In the genomic region with DNA sequence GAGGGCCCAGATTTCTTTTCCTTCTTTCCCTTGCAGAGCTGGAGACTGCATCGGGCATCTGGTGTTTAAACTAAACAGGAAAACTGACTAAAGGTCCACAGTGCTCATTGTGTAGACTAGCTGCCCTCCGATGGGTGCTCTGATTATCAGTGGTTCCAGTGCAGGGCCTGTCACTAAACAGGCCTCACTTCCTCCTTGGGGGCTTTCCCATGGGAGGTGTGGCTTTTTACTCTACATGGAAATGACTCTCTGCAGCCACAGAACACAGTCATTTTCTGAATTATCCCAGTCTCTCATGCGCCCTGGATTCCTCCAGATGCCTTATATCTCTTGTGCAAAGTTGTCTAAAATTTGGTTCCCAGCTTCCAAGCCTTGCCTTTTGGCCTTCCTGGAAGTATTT, we compare ENCODE assay signal across 10 cellular contexts.
A peak's percentile ranks its signal among the peaks of the same experiment; 100 is the strongest.
DNase-seq lines count a peak whose midpoint lies in the region; ATAC-seq lines count a peak whose summit lies in the region.
"Had no signal": no experiment of that assay in that cellular context is flagged by ENCODE, and none has a peak within 500 bp of the region (broad histone marks: within the 10 kb centered on the region; RNA-seq: fewer than 3 reads in every experiment).

No MANE protein-coding gene starts in this region.

- no peak overlapping the region for H2BK120ac ChIP-seq in neuronal stem cell (ENCODE audit: low read depth, low read length)

- no peak overlapping the region for H3K18ac ChIP-seq in neuronal stem cell (ENCODE audit: low read length)

- H3K9me3 Mint-ChIP-seq in activated T-cell treated with anti-CD3 and anti-CD28 coated beads, Interleukin-2, amount 50 U/mL, for 24 hours: no peaks in the 10 kb centered on the region
- H3K9me3 Mint-ChIP-seq: activated naive CD4-positive, alpha-beta T cell treated with anti-CD3 and anti-CD28 coated beads, Interleukin-2, amount 50 U/mL, for 24 hours had no signal

- H3K4me3 ChIP-seq in neuronal stem cell (ENCODE audit: low read length in 2 of 2): no peak overlapping the region
- H3K4me3 ChIP-seq: uterus had no signal

- H2BK15ac ChIP-seq in neuronal stem cell (ENCODE audit: low read length): no peak overlapping the region

- no peak overlapping the region for H3K14ac ChIP-seq in neuronal stem cell (ENCODE audit: low read length)

- no peak overlapping the region for H2AK5ac ChIP-seq in neuronal stem cell (ENCODE audit: low read depth, low read length)

- H3K9me3 ChIP-seq in T-helper 17 cell (ENCODE audit: control insufficient read depth, low read length, poor library complexity, severe bottlenecking) (no peaks in the 10 kb centered on the region), neuronal stem cell (replicated peaks in 1 of 2; ENCODE audit: control insufficient read depth in 2 of 2, insufficient read depth in 1 of 2, low read depth in 1 of 2, low read length in 2 of 2) (peaks cover 0 to 7% of the 10 kb centered on the region in 2 donors)
- H3K9me3 ChIP-seq: uterus had no signal

- H3K4me1 ChIP-seq in neuronal stem cell (ENCODE audit: control insufficient read depth in 2 of 2, insufficient read depth in 1 of 2, low read depth in 1 of 2, low read length in 2 of 2): peaks cover 18% of the 10 kb centered on the region in 2 donors

- no peak overlapping the region for H2AFZ ChIP-seq in neuronal stem cell (ENCODE audit: low read length)

- H3K4me3 Mint-ChIP-seq in T-helper 17 cell: no peak overlapping the region
- H3K4me3 Mint-ChIP-seq in activated T-cell treated with anti-CD3 and anti-CD28 coated beads, Interleukin-2, amount 50 U/mL, for 24 hours: no peak overlapping the region
- H3K4me3 Mint-ChIP-seq: activated naive CD4-positive, alpha-beta T cell treated with anti-CD3 and anti-CD28 coated beads, Interleukin-2, amount 50 U/mL, for 24 hours had no signal

- no peak overlapping the region for H4K91ac ChIP-seq in neuronal stem cell (ENCODE audit: low read depth, low read length, poor library complexity)

- H3K36me3 Mint-ChIP-seq in T-helper 17 cell (ENCODE audit: low read depth): no peaks in the 10 kb centered on the region
- H3K36me3 Mint-ChIP-seq in activated T-cell treated with anti-CD3 and anti-CD28 coated beads, Interleukin-2, amount 50 U/mL, for 24 hours (ENCODE audit: low read depth): no peaks in the 10 kb centered on the region
- H3K36me3 Mint-ChIP-seq: activated naive CD4-positive, alpha-beta T cell treated with anti-CD3 and anti-CD28 coated beads, Interleukin-2, amount 50 U/mL, for 24 hours had no signal

- no peak overlapping the region for H3K4ac ChIP-seq in neuronal stem cell (ENCODE audit: low read length)

- H3K36me3 ChIP-seq in neuronal stem cell (replicated peaks in 1 of 2; ENCODE audit: control insufficient read depth in 2 of 2, insufficient read depth in 2 of 2, low read length in 2 of 2): peaks cover 6 to 70% of the 10 kb centered on the region in 2 donors
- H3K36me3 ChIP-seq: uterus had no signal

- H3K23ac ChIP-seq in neuronal stem cell (ENCODE audit: low read depth, low read length, poor library complexity): no peak overlapping the region

- DNase-seq in T-helper 17 cell (no peak), neuronal stem cell (ENCODE audit: low spot score) (no peak), NCI-H526 (lab: John Stamatoyannopoulos, UW) (no peak), NK-92 (lab: John Stamatoyannopoulos, UW; ENCODE audit: unreplicated experiment) (no peak)
- DNase-seq in activated T-cell treated with anti-CD3 and anti-CD28 coated beads, Interleukin-2, amount 50 U/mL, for 24 hours: no peak
- DNase-seq: uterus had no signal

- peaks cover 3% of the 10 kb centered on the region for H3K4me1 Mint-ChIP-seq in T-helper 17 cell
- no peaks in the 10 kb centered on the region for H3K4me1 Mint-ChIP-seq in activated T-cell treated with anti-CD3 and anti-CD28 coated beads, Interleukin-2, amount 50 U/mL, for 24 hours (ENCODE audit: low read depth)
- H3K4me1 Mint-ChIP-seq: activated naive CD4-positive, alpha-beta T cell treated with anti-CD3 and anti-CD28 coated beads, Interleukin-2, amount 50 U/mL, for 24 hours had no signal

- no peak overlapping the region for H4K8ac ChIP-seq in neuronal stem cell (ENCODE audit: low read depth, low read length)

- H3K27me3 ChIP-seq in neuronal stem cell (ENCODE audit: control insufficient read depth in 3 of 3, insufficient read depth in 3 of 3, low read depth in 1 of 3, low read length in 3 of 3): no peaks in the 10 kb centered on the region
- H3K27me3 ChIP-seq: uterus had no signal

- no peak overlapping the region for H2BK5ac ChIP-seq in neuronal stem cell (ENCODE audit: low read length)

- no peaks in the 10 kb centered on the region for H3K79me1 ChIP-seq in neuronal stem cell (ENCODE audit: low read depth, low read length)

- no peak overlapping the region for H2BK12ac ChIP-seq in neuronal stem cell (ENCODE audit: low read length)

- ATAC-seq in GM19035 (IDR thresholded peaks at IDR 0.05; ENCODE audit: unreplicated experiment): peak; percentile 89
- peak; percentile 92 for ATAC-seq in HG02763 (IDR thresholded peaks at IDR 0.05; ENCODE audit: unreplicated experiment)
- peak; percentile 47 for ATAC-seq in T-helper 17 cell
- no peak for ATAC-seq in esophagus mucosa

- no peak overlapping the region for H3K27ac Mint-ChIP-seq in T-helper 17 cell
- H3K27ac Mint-ChIP-seq in activated T-cell treated with anti-CD3 and anti-CD28 coated beads, Interleukin-2, amount 50 U/mL, for 24 hours: no peak overlapping the region
- H3K27ac Mint-ChIP-seq: activated naive CD4-positive, alpha-beta T cell treated with anti-CD3 and anti-CD28 coated beads, Interleukin-2, amount 50 U/mL, for 24 hours had no signal

- WGBS in neuronal stem cell (ENCODE audit: extremely low coverage in 2 of 2, insufficient read length in 2 of 2, insufficient replicate concordance in 1 of 2), 2 donors: no CpG with 5 or more reads among the region's 3 CpGs

- peak overlapping the region; percentile 14 for H3K4me2 ChIP-seq in neuronal stem cell (ENCODE audit: insufficient read depth, low read length, poor library complexity, severe bottlenecking)

- peaks cover 27% of the 10 kb centered on the region for H3K27me3 Mint-ChIP-seq in T-helper 17 cell
- peaks cover 3% of the 10 kb centered on the region for H3K27me3 Mint-ChIP-seq in activated T-cell treated with anti-CD3 and anti-CD28 coated beads, Interleukin-2, amount 50 U/mL, for 24 hours

- peak overlapping the region; percentile 82 for H3K27ac ChIP-seq in neuronal stem cell (replicated peaks; ENCODE audit: low read length)
- H3K27ac ChIP-seq: uterus had no signal

- no peak overlapping the region for H3K9ac ChIP-seq in neuronal stem cell (ENCODE audit: low read depth, low read length, poor library complexity)
